ENCODE assay signal across 8 cellular contexts in genomic region chr11:67416416-67417335, GRCh38. TPM values are rescaled to one million over a fixed set of nuclear protein-coding genes. Genes with fewer than 3 reads are reported as not detected.
DNase-seq lines count a peak whose midpoint lies in the region; ATAC-seq, FAIRE-seq and TF ChIP-seq lines count a peak whose summit lies in the region.

No MANE protein-coding gene starts in this region.

- H2BK15ac ChIP-seq in H1 (ENCODE audit: low read length): no peak overlapping the region

- no peak overlapping the region for H4K91ac ChIP-seq in H1 (replicated peaks; ENCODE audit: insufficient read length, low read length)

- H3K18ac ChIP-seq in H1 (ENCODE audit: extremely low read depth, low read length): no peak overlapping the region; the same call in 1 of the 2 replicates

- H3K23ac ChIP-seq in H1 (ENCODE audit: insufficient read length): no peak overlapping the region

- 78% methylated on average over 20 of the region's 21 CpGs; no CpG with 5 or more reads in 1 of the 2 experiments for WGBS in H1 (ENCODE audit: extremely low coverage in 1 of 2, insufficient coverage in 1 of 2, insufficient read length in 1 of 2, insufficient replicate concordance in 2 of 2, low coverage in 1 of 2, low lambda C conversion rate in 2 of 2, missing lambda C conversion rate in 1 of 2), 2 experiments
- WGBS in smooth muscle cell (ENCODE audit: low lambda C conversion rate): 78% methylated on average over 21 of the region's 21 CpGs

- H2AFZ ChIP-seq in H1 (ENCODE audit: low read length): no peak overlapping the region
- no peak overlapping the region for H2AFZ ChIP-seq in smooth muscle cell (ENCODE audit: low read depth)

- 0 out of 2 replicates have a peak overlapping the region, but pooled peaks have one; percentile 68 for H2BK12ac ChIP-seq in H1 (ENCODE audit: low read depth, low read length)

- POLR2A ChIA-PET in H1 (lab: Charles Lee; ENCODE audit: partially characterized antibody): interaction anchor here (1.3 to 10.2 kb wide), 4 partner anchors 19 to 66 kb away, joined by 3 to 104 read pairs (median 4); partner anchors contain the start of genes PTPRCAP and RAD9A

- no peak overlapping the region; the same call in 1 of the 2 replicates for H4K8ac ChIP-seq in H1 (ENCODE audit: extremely low read depth, insufficient read depth, low read length)

- H3K27me3 ChIP-seq in H1 (replicated peaks in 1 of 4; ENCODE audit: control insufficient read depth in 3 of 4, extremely low read depth in 1 of 4, insufficient read depth in 3 of 4, low read length in 3 of 4) (peaks cover 0 to 18% (median 7%) of the 10 kb centered on the region in 4 experiments; a peak in 5 of 7 replicates), smooth muscle cell (ENCODE audit: low read depth) (peaks cover 13% of the 10 kb centered on the region)

- H3K27ac ChIP-seq in H1 (ENCODE audit: low read depth, low read length): no peak overlapping the region
- no peak overlapping the region for H3K27ac ChIP-seq in smooth muscle cell (ENCODE audit: low read depth)

- peaks cover 12% of the 10 kb centered on the region; the same call in 1 of the 2 replicates for H3K23me2 ChIP-seq in H1 (ENCODE audit: low read depth, low read length)

- FAIRE-seq in H1 (lab: Jason Lieb, UNC): no peak

- no peak overlapping the region for H2BK120ac ChIP-seq in H1 (replicated peaks; ENCODE audit: low read depth, low read length)

- H4K20me1 ChIP-seq in H1 (replicated peaks in 1 of 2; ENCODE audit: control insufficient read depth in 1 of 2, insufficient read depth in 2 of 2, low read length in 2 of 2): peaks cover 0 to 3% of the 10 kb centered on the region in 2 experiments
- H4K20me1 ChIP-seq in smooth muscle cell (ENCODE audit: low read depth): no peaks in the 10 kb centered on the region

- H3K4ac ChIP-seq in H1 (replicated peaks; ENCODE audit: insufficient read length, low read depth, low read length): peak overlapping the region; percentile 46

- no peak for TF ChIP-seq POLR2A in H1 (IDR thresholded peaks at IDR 0.05; ENCODE audit: control extremely low read depth in 1 of 2, low read depth in 2 of 2, low read length in 2 of 2)

- peak overlapping the region; percentile 93; the same call in 1 of the 2 replicates for H2AK5ac ChIP-seq in H1 (ENCODE audit: low read depth, low read length)

- H3K79me2 ChIP-seq in H1 (ENCODE audit: control insufficient read depth in 1 of 2, insufficient read depth in 2 of 2, low read length in 2 of 2) (no peaks in the 10 kb centered on the region), smooth muscle cell (ENCODE audit: low read depth) (no peaks in the 10 kb centered on the region)

- H2BK20ac ChIP-seq in H1 (ENCODE audit: low read length): no peak overlapping the region

- H3F3A ChIP-seq in smooth muscle cell (ENCODE audit: low read depth): no peaks in the 10 kb centered on the region

- no peak for TF ChIP-seq EP300 in H1 (IDR thresholded peaks at IDR 0.05; ENCODE audit: borderline replicate concordance in 1 of 2, low read depth in 2 of 2, low read length in 2 of 2)

- H3K4me1 ChIP-seq in H1 (replicated peaks in 1 of 4; ENCODE audit: control insufficient read depth in 3 of 4, insufficient read depth in 4 of 4, low read length in 3 of 4) (peaks cover 4 to 15% (median 11%) of the 10 kb centered on the region in 4 experiments), smooth muscle cell (ENCODE audit: low read depth) (peaks cover 5% of the 10 kb centered on the region)

- DNase-seq in Right ventricle myocardium superior: peak; percentile 61
- DNase-seq in cardiac septum (ENCODE audit: low spot score): no peak
- peak; percentile 65 for DNase-seq in activated CD4-positive, alpha-beta T cell treated with anti-CD3 and anti-CD28 coated beads for 48 hours
- no peak for DNase-seq in H1 (ENCODE audit: low read depth in 1 of 2, low spot score in 2 of 2)
- DNase-seq in stimulated activated CD8-positive, alpha-beta memory T cell treated with anti-CD3 and anti-CD28 coated beads, Interleukin-15, amount 100 ng/mL, for 1 hour (ENCODE audit: low read depth): peak; percentile 53
- no peak for DNase-seq in NCI-H187 treated with DMSO at 0.1 percent for 48 hours (lab: John Stamatoyannopoulos, UW)
- DNase-seq in AML-193 (lab: John Stamatoyannopoulos, UW): no peak
- DNase-seq in smooth muscle cell (lab: John Stamatoyannopoulos, UW; ENCODE audit: unreplicated experiment): no peak

- no peak overlapping the region; a peak in 2 of 7 replicates for H3K9ac ChIP-seq in H1 (replicated peaks in 1 of 4; ENCODE audit: extremely low read depth in 1 of 4, low read depth in 3 of 4, low read length in 3 of 4)
- H3K9ac ChIP-seq in smooth muscle cell (ENCODE audit: low read depth): no peak overlapping the region

- no peak overlapping the region for H4K5ac ChIP-seq in H1 (ENCODE audit: insufficient read length, low read depth, low read length)

- intact Hi-C loops in Right ventricle myocardium superior (cut with DNase I): no loop called here
- intact Hi-C loops in cardiac septum (cut with DNase I): no loop called here

- H3K4me3 ChIP-seq in H1 (ENCODE audit: extremely low read depth in 1 of 4, insufficient read depth in 2 of 4, low read depth in 3 of 4, low read length in 4 of 4) (peak overlapping the region in 1 of 4 experiments; percentile 67; a peak in 1 of 8 replicates), smooth muscle cell (no peak overlapping the region)

- CTCF ChIA-PET in H1 (lab: Charles Lee; ENCODE audit: partially characterized antibody): interaction anchor here (0.7 to 1.6 kb wide), 6 partner anchors 10 to 65 kb away, joined by 3 to 5 read pairs (median 4); partner anchors contain the start of genes PPP1CA and TBC1D10C

- H3K36me3 ChIP-seq in H1 (ENCODE audit: control insufficient read depth in 2 of 4, insufficient read depth in 4 of 4, low read length in 3 of 4): no peaks in the 10 kb centered on the region
- no peaks in the 10 kb centered on the region for H3K36me3 ChIP-seq in smooth muscle cell (ENCODE audit: low read depth)

- no peak for TF ChIP-seq RAD21 in H1 (IDR thresholded peaks at IDR 0.05 in 1 of 2, conservative IDR thresholded peaks at IDR 0.05 in 1 of 2; ENCODE audit: low read depth in 2 of 2, low read length in 2 of 2)

- H3K9me3 ChIP-seq in H1 (ENCODE audit: insufficient read depth in 2 of 2, low read depth in 1 of 2, low read length in 1 of 2) (no peaks in the 10 kb centered on the region), smooth muscle cell (replicated peaks; ENCODE audit: low read depth) (no peaks in the 10 kb centered on the region)

- H3K79me1 ChIP-seq in H1 (ENCODE audit: low read depth, low read length): no peaks in the 10 kb centered on the region

- H3K4me2 ChIP-seq in H1 (ENCODE audit: insufficient read depth in 1 of 2, low read depth in 2 of 2, low read length in 2 of 2) (peak overlapping the region; percentile 57 to 86; a peak in 2 of 4 replicates), smooth muscle cell (no peak overlapping the region)

- no peak overlapping the region for H3K56ac ChIP-seq in H1 (replicated peaks; ENCODE audit: insufficient read length, low read depth, low read length)

- H2BK5ac ChIP-seq in H1 (ENCODE audit: low read depth, low read length): no peak overlapping the region

- no peak overlapping the region for H3K14ac ChIP-seq in H1 (ENCODE audit: insufficient read length)

- TF ChIP-seq CTCF in H1 (IDR thresholded peaks at IDR 0.05; ENCODE audit: control extremely low read depth in 1 of 3, insufficient read depth in 1 of 3, low read depth in 1 of 3, low read length in 3 of 3) (no peak), smooth muscle cell (IDR thresholded peaks at IDR 0.05; ENCODE audit: borderline replicate concordance, insufficient read depth, poor library complexity, severe bottlenecking) (no peak)

- no peak for ATAC-seq in Right ventricle myocardium superior (ENCODE audit: poor library complexity)

RNA-seq across cellular contexts. Expression of gene CARNS1, which starts 1.2 kb away (rescaled TPM):
- 15.0 TPM for total RNA-seq in Right ventricle myocardium superior
- 22.2 TPM for total RNA-seq in cardiac septum
- total RNA-seq in H1 (2021; fragmentation: NEBNext Ultra II Directional; extraction: Animal tissue kit (Norgen Biotek cat#: 25700)): 0.61 and 1.1 TPM in 2 replicates
- polyA plus RNA-seq in H1 (2011; rRNA removed): 0.82 and 0.96 TPM in 2 replicates
- 1.1 TPM for polyA plus RNA-seq in H1 (2011; cell fraction: cytosol; rRNA removed)
- polyA plus RNA-seq in H1 (2011; cell fraction: nucleus; rRNA removed): 5.7 TPM
- polyA plus RNA-seq in H1 (2012, experiment 1 of 2): 0.72 to 2.2 TPM (median 1.1 TPM) in 4 replicates
- 0.47 TPM for polyA plus RNA-seq in H1 (2012, experiment 2 of 2)
- 0.51 TPM for polyA plus RNA-seq in H1 (2013, experiment 1 of 2)
- polyA plus RNA-seq in H1 (2013, experiment 2 of 2): 0.31 TPM
- 0.47 and 0.54 TPM in 2 replicates for polyA minus RNA-seq in H1 (2011; rRNA and poly(A)+ RNA removed)
- polyA minus RNA-seq in H1 (2011; cell fraction: cytosol; rRNA and poly(A)+ RNA removed): 0.22 TPM
- 1.4 TPM for polyA minus RNA-seq in H1 (2011; cell fraction: nucleus; rRNA and poly(A)+ RNA removed)
- total RNA-seq in smooth muscle cell: 0.36 and 0.85 TPM in 2 replicates
- 1.7 and 3.6 TPM in 2 replicates for polyA plus RNA-seq in smooth muscle cell

RNA-seq across cellular contexts. Expression of gene RPS6KB2, which starts 11.6 kb away (rescaled TPM):
- total RNA-seq in Right ventricle myocardium superior: 24.6 TPM
- total RNA-seq in cardiac septum: 23.2 TPM
- total RNA-seq in H1 (2021; fragmentation: NEBNext Ultra II Directional; extraction: Animal tissue kit (Norgen Biotek cat#: 25700)): 41.0 and 43.9 TPM in 2 replicates
- 47.1 and 58.6 TPM in 2 replicates for polyA plus RNA-seq in H1 (2011; rRNA removed)
- polyA plus RNA-seq in H1 (2011; cell fraction: cytosol; rRNA removed): 54.3 TPM
- polyA plus RNA-seq in H1 (2011; cell fraction: nucleus; rRNA removed): 104 TPM
- polyA plus RNA-seq in H1 (2012, experiment 1 of 2): 31.6 to 44.5 TPM (median 41.0 TPM) in 4 replicates
- polyA plus RNA-seq in H1 (2012, experiment 2 of 2): 44.7 TPM
- polyA plus RNA-seq in H1 (2013, experiment 1 of 2): 27.6 TPM
- polyA plus RNA-seq in H1 (2013, experiment 2 of 2): 27.9 TPM
- polyA minus RNA-seq in H1 (2011; rRNA and poly(A)+ RNA removed): 36.3 and 41.7 TPM in 2 replicates
- polyA minus RNA-seq in H1 (2011; cell fraction: cytosol; rRNA and poly(A)+ RNA removed): 30.8 TPM
- polyA minus RNA-seq in H1 (2011; cell fraction: nucleus; rRNA and poly(A)+ RNA removed): 44.4 TPM
- total RNA-seq in smooth muscle cell: 66.5 and 86.9 TPM in 2 replicates
- 102 and 107 TPM in 2 replicates for polyA plus RNA-seq in smooth muscle cell

RNA-seq across cellular contexts. Expression of gene TBC1D10C, which starts 12.8 kb away (rescaled TPM):
- total RNA-seq in Right ventricle myocardium superior (1.00 TPM), cardiac septum (1.0 TPM), smooth muscle cell (not detected in 2 replicates)
- total RNA-seq in H1 (2021; fragmentation: NEBNext Ultra II Directional; extraction: Animal tissue kit (Norgen Biotek cat#: 25700)): 0.69 TPM in 1 of 2 replicates, not detected in the other
- polyA plus RNA-seq in H1 (2011; rRNA removed) (0.27 and 0.35 TPM in 2 replicates), smooth muscle cell (0.32 TPM in 1 of 2 replicates, not detected in the other)
- 0.16 TPM for polyA plus RNA-seq in H1 (2011; cell fraction: cytosol; rRNA removed)
- 1.6 TPM for polyA plus RNA-seq in H1 (2011; cell fraction: nucleus; rRNA removed)
- polyA plus RNA-seq in H1 (2012, experiment 1 of 2): 0.11 to 1.00 TPM (median 0.55 TPM) in 4 replicates
- polyA plus RNA-seq in H1 (2012, experiment 2 of 2): 0.31 TPM
- polyA plus RNA-seq in H1 (2013, experiment 1 of 2): 0.41 TPM
- polyA plus RNA-seq in H1 (2013, experiment 2 of 2): 0.46 TPM
- 0.22 and 0.41 TPM in 2 replicates for polyA minus RNA-seq in H1 (2011; rRNA and poly(A)+ RNA removed)
- polyA minus RNA-seq in H1 (2011; cell fraction: cytosol; rRNA and poly(A)+ RNA removed): not detected
- polyA minus RNA-seq in H1 (2011; cell fraction: nucleus; rRNA and poly(A)+ RNA removed): 0.40 TPM

RNA-seq across cellular contexts. Expression of gene PPP1CA, which starts 15.0 kb away (rescaled TPM):
- total RNA-seq in Right ventricle myocardium superior: 103 TPM
- 95.1 TPM for total RNA-seq in cardiac septum
- 198 and 210 TPM in 2 replicates for total RNA-seq in H1 (2021; fragmentation: NEBNext Ultra II Directional; extraction: Animal tissue kit (Norgen Biotek cat#: 25700))
- polyA plus RNA-seq in H1 (2011; rRNA removed): 359 and 430 TPM in 2 replicates
- polyA plus RNA-seq in H1 (2011; cell fraction: cytosol; rRNA removed): 274 TPM
- 218 TPM for polyA plus RNA-seq in H1 (2011; cell fraction: nucleus; rRNA removed)
- polyA plus RNA-seq in H1 (2012, experiment 1 of 2): 139 to 201 TPM (median 197 TPM) in 4 replicates
- polyA plus RNA-seq in H1 (2012, experiment 2 of 2): 283 TPM
- 157 TPM for polyA plus RNA-seq in H1 (2013, experiment 1 of 2)
- 156 TPM for polyA plus RNA-seq in H1 (2013, experiment 2 of 2)
- 140 and 166 TPM in 2 replicates for polyA minus RNA-seq in H1 (2011; rRNA and poly(A)+ RNA removed)
- polyA minus RNA-seq in H1 (2011; cell fraction: cytosol; rRNA and poly(A)+ RNA removed): 98.8 TPM
- polyA minus RNA-seq in H1 (2011; cell fraction: nucleus; rRNA and poly(A)+ RNA removed): 65.8 TPM
- total RNA-seq in smooth muscle cell: 99.3 and 123 TPM in 2 replicates
- 210 and 220 TPM in 2 replicates for polyA plus RNA-seq in smooth muscle cell

RNA-seq across cellular contexts. Expression of gene PTPRCAP, which starts 20.8 kb away (rescaled TPM):
- total RNA-seq in Right ventricle myocardium superior (1.0 TPM), cardiac septum (0.40 TPM), smooth muscle cell (2.5 TPM in 1 of 2 replicates, not detected in the other)
- 0.78 and 1.4 TPM in 2 replicates for total RNA-seq in H1 (2021; fragmentation: NEBNext Ultra II Directional; extraction: Animal tissue kit (Norgen Biotek cat#: 25700))
- polyA plus RNA-seq in H1 (2011; rRNA removed) (6.7 and 9.5 TPM in 2 replicates), smooth muscle cell (1.1 TPM in 2 replicates)
- 6.7 TPM for polyA plus RNA-seq in H1 (2011; cell fraction: cytosol; rRNA removed)
- polyA plus RNA-seq in H1 (2011; cell fraction: nucleus; rRNA removed): 39.1 TPM
- polyA plus RNA-seq in H1 (2012, experiment 1 of 2): 3.0 to 3.5 TPM (median 3.2 TPM) in 4 replicates
- 1.9 TPM for polyA plus RNA-seq in H1 (2012, experiment 2 of 2)
- polyA plus RNA-seq in H1 (2013, experiment 1 of 2): 1.2 TPM
- polyA plus RNA-seq in H1 (2013, experiment 2 of 2): 0.85 TPM
- polyA minus RNA-seq in H1 (2011; rRNA and poly(A)+ RNA removed): 0.28 and 0.44 TPM in 2 replicates
- 2.3 TPM for polyA minus RNA-seq in H1 (2011; cell fraction: cytosol; rRNA and poly(A)+ RNA removed)
- 5.0 TPM for polyA minus RNA-seq in H1 (2011; cell fraction: nucleus; rRNA and poly(A)+ RNA removed)

Comparison
In these comparisons a context has a peak if more than half of its experiments do, and no peak if none do; other contexts are left out.
1. DNase-seq: peak in Right ventricle myocardium superior (single experiment), activated CD4-positive, alpha-beta T cell treated with anti-CD3 and anti-CD28 coated beads for 48 hours (single experiment) and stimulated activated CD8-positive, alpha-beta memory T cell treated with anti-CD3 and anti-CD28 coated beads, Interleukin-15, amount 100 ng/mL, for 1 hour (single experiment); none in cardiac septum (single experiment), H1 (0 of 2), NCI-H187 treated with DMSO at 0.1 percent for 48 hours (single experiment), AML-193 (0 of 2) and smooth muscle cell (single experiment).